11 cellular contexts compared by ENCODE assay signal in genomic region chr18:62426191-62426488, GRCh38.
DNase-seq lines count a peak whose midpoint lies in the region; ATAC-seq and TF ChIP-seq lines count a peak whose summit lies in the region.
"Had no signal": no experiment of that assay in that cellular context is flagged by ENCODE, and none has a peak within 500 bp of the region (broad histone marks: within the 10 kb centered on the region; RNA-seq: fewer than 3 reads in every experiment).

No MANE protein-coding gene starts in this region.

- intact Hi-C loops in left ventricle myocardium inferior (cut with micrococcal nuclease): loop anchor here (5.0 kb wide), 1 partner anchor 156 kb away; no protein-coding TSS in a partner anchor

- H3K4me1 Mint-ChIP-seq in activated naive CD8-positive, alpha-beta T cell treated with anti-CD3 and anti-CD28 coated beads, Interleukin-2, amount 10 ng/mL, durations not matched to agents 7 days and 5 days: peaks cover 32% of the 10 kb centered on the region
- H3K4me1 Mint-ChIP-seq in activated naive CD8-positive, alpha-beta T cell treated with anti-CD3 and anti-CD28 coated beads, Interleukin-2, amount 50 U/mL, for 24 hours: peaks cover 25% of the 10 kb centered on the region

- peaks cover 9% of the 10 kb centered on the region for H3K9me3 Mint-ChIP-seq in activated naive CD8-positive, alpha-beta T cell treated with anti-CD3 and anti-CD28 coated beads, Interleukin-2, amount 10 ng/mL, durations not matched to agents 7 days and 5 days
- peaks cover 4% of the 10 kb centered on the region for H3K9me3 Mint-ChIP-seq in activated naive CD8-positive, alpha-beta T cell treated with anti-CD3 and anti-CD28 coated beads, Interleukin-2, amount 50 U/mL, for 24 hours

- no peak overlapping the region for H3K27ac Mint-ChIP-seq in activated naive CD8-positive, alpha-beta T cell treated with anti-CD3 and anti-CD28 coated beads, Interleukin-2, amount 10 ng/mL, durations not matched to agents 7 days and 5 days
- no peak overlapping the region for H3K27ac Mint-ChIP-seq in activated naive CD8-positive, alpha-beta T cell treated with anti-CD3 and anti-CD28 coated beads, Interleukin-2, amount 50 U/mL, for 24 hours

- ATAC-seq in activated naive CD8-positive, alpha-beta T cell treated with anti-CD3 and anti-CD28 coated beads, Interleukin-2, amount 10 ng/mL, durations not matched to agents 7 days and 5 days (ENCODE audit: low read depth): no peak
- no peak for ATAC-seq in activated naive CD8-positive, alpha-beta T cell treated with anti-CD3 and anti-CD28 coated beads, Interleukin-2, amount 50 U/mL, for 24 hours

- H3K4me3 ChIP-seq in left ventricle myocardium inferior: peak overlapping the region; percentile 58
- no peak overlapping the region for H3K4me3 ChIP-seq in subcutaneous abdominal adipose tissue (ENCODE audit: low read depth in 1 of 5, low read length in 5 of 5)
- H3K4me3 ChIP-seq: BLaER1 had no signal

- DNase-seq in activated naive CD8-positive, alpha-beta T cell treated with anti-CD3 and anti-CD28 coated beads, Interleukin-2, amount 10 ng/mL, durations not matched to agents 7 days and 5 days: no peak
- no peak for DNase-seq in activated naive CD8-positive, alpha-beta T cell treated with anti-CD3 and anti-CD28 coated beads, Interleukin-2, amount 50 U/mL, for 24 hours
- DNase-seq in left ventricle myocardium inferior: no peak
- no peak for DNase-seq in SW 1271 (lab: John Stamatoyannopoulos, UW)
- DNase-seq in GM03348 (ENCODE audit: low spot score): no peak
- no peak for DNase-seq in RKO (ENCODE audit: low spot score)

- H3K9ac ChIP-seq in subcutaneous abdominal adipose tissue (ENCODE audit: low read length in 5 of 5): peak overlapping the region in 2 of 5 donors; percentile 20 to 64
- H3K9ac ChIP-seq: BLaER1 had no signal

- H3K27me3 ChIP-seq in left ventricle myocardium inferior (ENCODE audit: low read depth): no peaks in the 10 kb centered on the region
- H3K27me3 ChIP-seq in subcutaneous abdominal adipose tissue (ENCODE audit: control insufficient read depth in 5 of 5, insufficient read depth in 4 of 5, low read length in 5 of 5): no peaks in the 10 kb centered on the region
- H3K27me3 ChIP-seq: BLaER1, left lung had no signal

- H3K4me1 ChIP-seq in left ventricle myocardium inferior: peaks cover 22% of the 10 kb centered on the region
- peaks cover 3 to 22% (median 13%) of the 10 kb centered on the region in 5 donors for H3K4me1 ChIP-seq in subcutaneous abdominal adipose tissue (ENCODE audit: control insufficient read depth in 5 of 5, insufficient read depth in 5 of 5, low read length in 5 of 5)

- no peaks in the 10 kb centered on the region for H3K36me3 ChIP-seq in left ventricle myocardium inferior
- H3K36me3 ChIP-seq in subcutaneous abdominal adipose tissue (ENCODE audit: control insufficient read depth in 5 of 5, insufficient read depth in 5 of 5, low read length in 5 of 5): no peaks in the 10 kb centered on the region
- H3K36me3 ChIP-seq: BLaER1, left lung had no signal

- H3K36me3 Mint-ChIP-seq in activated naive CD8-positive, alpha-beta T cell treated with anti-CD3 and anti-CD28 coated beads, Interleukin-2, amount 10 ng/mL, durations not matched to agents 7 days and 5 days: peaks cover 14% of the 10 kb centered on the region
- H3K36me3 Mint-ChIP-seq in activated naive CD8-positive, alpha-beta T cell treated with anti-CD3 and anti-CD28 coated beads, Interleukin-2, amount 50 U/mL, for 24 hours (ENCODE audit: low read depth): no peaks in the 10 kb centered on the region
- H3K36me3 Mint-ChIP-seq: immature natural killer cell had no signal

- H3K9me3 ChIP-seq in left ventricle myocardium inferior (replicated peaks) (peaks cover 11% of the 10 kb centered on the region), subcutaneous abdominal adipose tissue (ENCODE audit: control insufficient read depth in 5 of 5, low read length in 5 of 5) (no peaks in the 10 kb centered on the region)
- H3K9me3 ChIP-seq: left lung had no signal

- POLR2A ChIA-PET in activated naive CD8-positive, alpha-beta T cell treated with anti-CD3 and anti-CD28 coated beads, Interleukin-2, amount 10 ng/mL, durations not matched to agents 7 days and 5 days (lab: Charles Lee): interaction anchor here (1.0 to 1.7 kb wide), 4 partner anchors 80 to 157 kb away, joined by 4 to 9 read pairs (median 4); partner anchors contain the start of gene ZCCHC2

- no peak for TF ChIP-seq CTCF in VCaP (conservative IDR thresholded peaks at IDR 0.05)
- no peak for TF ChIP-seq CTCF in left ventricle myocardium inferior (IDR thresholded peaks at IDR 0.05; ENCODE audit: borderline replicate concordance)

- H3K4me3 Mint-ChIP-seq in activated naive CD8-positive, alpha-beta T cell treated with anti-CD3 and anti-CD28 coated beads, Interleukin-2, amount 10 ng/mL, durations not matched to agents 7 days and 5 days: peak overlapping the region; percentile 59
- no peak overlapping the region for H3K4me3 Mint-ChIP-seq in activated naive CD8-positive, alpha-beta T cell treated with anti-CD3 and anti-CD28 coated beads, Interleukin-2, amount 50 U/mL, for 24 hours

- H3K27ac ChIP-seq in VCaP: peak overlapping the region; percentile 85
- peak overlapping the region; percentile 92 for H3K27ac ChIP-seq in left ventricle myocardium inferior (replicated peaks)
- H3K27ac ChIP-seq in subcutaneous abdominal adipose tissue (ENCODE audit: low read depth, low read length): peak overlapping the region; percentile 94
- H3K27ac ChIP-seq: BLaER1 had no signal

- peaks cover 2% of the 10 kb centered on the region for H3K27me3 Mint-ChIP-seq in activated naive CD8-positive, alpha-beta T cell treated with anti-CD3 and anti-CD28 coated beads, Interleukin-2, amount 10 ng/mL, durations not matched to agents 7 days and 5 days
- peaks cover 2% of the 10 kb centered on the region for H3K27me3 Mint-ChIP-seq in activated naive CD8-positive, alpha-beta T cell treated with anti-CD3 and anti-CD28 coated beads, Interleukin-2, amount 50 U/mL, for 24 hours
